Comparison of ENCODE assay signal across 8 cellular contexts in genomic region chr2:7044253-7045250, GRCh38.
DNase-seq lines count a peak whose midpoint lies in the region; ATAC-seq and TF ChIP-seq lines count a peak whose summit lies in the region.

No MANE protein-coding gene starts in this region.

- H3K4me1 Mint-ChIP-seq in activated CD4-positive, alpha-beta T cell treated with anti-CD3 and anti-CD28 coated beads for 36 hours = peaks cover 30% of the 10 kb centered on the region

- H3K79me2 ChIP-seq in MM.1S (ENCODE audit: low read length) = no peaks in the 10 kb centered on the region

- peak; percentile 93 for TF ChIP-seq CTCF in MM.1S (IDR thresholded peaks at IDR 0.05; ENCODE audit: low read length)
- peak; percentile 93 to 95 for TF ChIP-seq CTCF in left lung (IDR thresholded peaks at IDR 0.05)

- H3K36me3 ChIP-seq in MM.1S (replicated peaks; ENCODE audit: insufficient read depth, low read length) = no peaks in the 10 kb centered on the region
- H3K36me3 ChIP-seq in left lung = peaks cover 0 to 17% of the 10 kb centered on the region in 2 donors

- H3K4me2 ChIP-seq in MM.1S (ENCODE audit: low read depth, low read length) = no peak overlapping the region

- H4K20me1 ChIP-seq in MM.1S (ENCODE audit: insufficient read depth, low read length) = no peaks in the 10 kb centered on the region

- H3K4me1 ChIP-seq in MM.1S (ENCODE audit: low read length) (no peaks in the 10 kb centered on the region), left lung (peaks cover 0 to 16% of the 10 kb centered on the region in 2 donors)

- intact Hi-C loops in activated CD4-positive, alpha-beta T cell treated with anti-CD3 and anti-CD28 coated beads for 36 hours (cut with DNase I, micrococcal nuclease) = loop anchor here (1.0 to 2.0 kb wide), 3 partner anchors 40 to 218 kb away; no protein-coding TSS in a partner anchor
- intact Hi-C loops in left lung (cut with DNase I) = no loop called here

- H3K4me3 ChIP-seq in MM.1S (ENCODE audit: low read length) (no peak overlapping the region), left lung (no peak overlapping the region)

- no peaks in the 10 kb centered on the region for H3K9me2 ChIP-seq in MM.1S (replicated peaks; ENCODE audit: insufficient read depth, low read length)

- H3K27ac ChIP-seq in MM.1S (ENCODE audit: low read length) (no peak overlapping the region), left lung (peak overlapping the region in 1 of 2 donors; percentile 16)

- H3K9me3 ChIP-seq in MM.1S (replicated peaks; ENCODE audit: insufficient read depth, low read length) (no peaks in the 10 kb centered on the region), left lung (no peaks in the 10 kb centered on the region)

- H3K9ac ChIP-seq in MM.1S (ENCODE audit: low read length) = no peak overlapping the region

- H2AFZ ChIP-seq in MM.1S (ENCODE audit: low read length) = no peak overlapping the region

- H3K27ac Mint-ChIP-seq in activated CD4-positive, alpha-beta T cell treated with anti-CD3 and anti-CD28 coated beads for 36 hours = no peak overlapping the region

- no peak overlapping the region for H3K4me3 Mint-ChIP-seq in activated CD4-positive, alpha-beta T cell treated with anti-CD3 and anti-CD28 coated beads for 36 hours

- CTCF ChIA-PET in activated CD4-positive, alpha-beta T cell treated with anti-CD3 and anti-CD28 coated beads for 36 hours (lab: Charles Lee) = interaction anchor here (0.6 to 5.4 kb wide), 45 partner anchors 8 to 1972 kb away, joined by 3 to 53 read pairs (median 4); partner anchors contain the start of genes CMPK2 and RSAD2

- no peaks in the 10 kb centered on the region for H3K9me3 Mint-ChIP-seq in activated CD4-positive, alpha-beta T cell treated with anti-CD3 and anti-CD28 coated beads for 36 hours (ENCODE audit: low read depth)

- H3F3A ChIP-seq in MM.1S (ENCODE audit: insufficient read depth, low read length) = no peaks in the 10 kb centered on the region

- DNase-seq in EH (ENCODE audit: low read depth) (peak; percentile 49), MM.1S (peak; percentile 34), cerebellum (ENCODE audit: low spot score) (peak; percentile 78), left lung (peak; percentile 56 to 84)
- peak; percentile 74 for DNase-seq in activated CD4-positive, alpha-beta T cell treated with anti-CD3 and anti-CD28 coated beads for 36 hours
- peak; percentile 33 to 46 (median 45) for DNase-seq in stimulated activated CD4-positive, alpha-beta T cell treated with anti-CD3 and anti-CD28 coated beads, TNF-alpha, amount 100 ng/mL, for 24 hours (ENCODE audit: low read depth in 3 of 3)

- ATAC-seq in GM21529 (IDR thresholded peaks at IDR 0.05; ENCODE audit: unreplicated experiment) (peak; percentile 73), left lung (peak; percentile 96), GM21619 (IDR thresholded peaks at IDR 0.05; ENCODE audit: unreplicated experiment) (no peak)
- ATAC-seq in activated CD4-positive, alpha-beta T cell treated with anti-CD3 and anti-CD28 coated beads for 36 hours = peak; percentile 76

- POLR2A ChIA-PET in activated CD4-positive, alpha-beta T cell treated with anti-CD3 and anti-CD28 coated beads for 36 hours (lab: Charles Lee) = interaction anchor here (0.6 kb wide), 1 partner anchor 196 kb away, joined by 3 read pairs; no protein-coding TSS in a partner anchor

- H3K27me3 ChIP-seq in MM.1S (replicated peaks; ENCODE audit: insufficient read depth, low read length) (no peaks in the 10 kb centered on the region), left lung (no peaks in the 10 kb centered on the region)

- H3K27me3 Mint-ChIP-seq in activated CD4-positive, alpha-beta T cell treated with anti-CD3 and anti-CD28 coated beads for 36 hours = no peaks in the 10 kb centered on the region

- peaks cover 37% of the 10 kb centered on the region for H3K36me3 Mint-ChIP-seq in activated CD4-positive, alpha-beta T cell treated with anti-CD3 and anti-CD28 coated beads for 36 hours (ENCODE audit: low read depth)

Comparison
In these comparisons a context has a peak if more than half of its experiments do, and no peak if none do; other contexts are left out.
1. intact Hi-C loops: an anchor here in activated CD4-positive, alpha-beta T cell treated with anti-CD3 and anti-CD28 coated beads for 36 hours (1.0 to 2.0 kb wide); none called in left lung.